19 cellular contexts compared by ENCODE assay signal in genomic region chr1:245984390-245985155, GRCh38.
"Had no signal": no experiment of that assay in that cellular context is flagged by ENCODE, and none has a peak within 500 bp of the region (broad histone marks: within the 10 kb centered on the region; RNA-seq: fewer than 3 reads in every experiment).

No MANE protein-coding gene starts in this region.

- H3K36me3 ChIP-seq: ascending aorta, breast epithelium, suprapubic skin, upper lobe of left lung had no signal

- H3K27ac ChIP-seq: ascending aorta, breast epithelium, suprapubic skin, upper lobe of left lung had no signal

- H3K36me3 Mint-ChIP-seq: natural killer cell treated with Interleukin-12 subunit alpha and Interleukin-12 subunit beta and Interleukin-15 and Interleukin-18, amount 100 ng/mL, for 72 hours had no signal

- ATAC-seq: activated CD8-positive, alpha-beta T cell treated with anti-CD3 and anti-CD28 coated beads, Interleukin-2, amount 10 ng/mL, durations not matched to agents 7 days and 5 days; natural killer cell treated with Interleukin-12 subunit alpha and Interleukin-12 subunit beta and Interleukin-15 and Interleukin-18, amount 100 ng/mL, for 72 hours had no signal

- H3K9me3 Mint-ChIP-seq: activated CD4-positive, alpha-beta T cell treated with anti-CD3 and anti-CD28 coated beads, Interleukin-2, amount 10 ng/mL, durations not matched to agents 24 days and 14 days; natural killer cell treated with Interleukin-12 subunit alpha and Interleukin-12 subunit beta and Interleukin-15 and Interleukin-18, amount 100 ng/mL, for 72 hours had no signal

- H3K4me1 ChIP-seq: ascending aorta, breast epithelium had no signal

- H3K27me3 ChIP-seq: ascending aorta, breast epithelium, suprapubic skin, upper lobe of left lung had no signal

- H3K4me3 ChIP-seq: ascending aorta, breast epithelium, suprapubic skin, upper lobe of left lung had no signal

- H3K27ac Mint-ChIP-seq: activated CD4-positive, alpha-beta T cell treated with anti-CD3 and anti-CD28 coated beads, Interleukin-2, amount 10 ng/mL, durations not matched to agents 24 days and 14 days; activated CD8-positive, alpha-beta T cell treated with anti-CD3 and anti-CD28 coated beads, Interleukin-2, amount 10 ng/mL, durations not matched to agents 7 days and 5 days; natural killer cell treated with Interleukin-12 subunit alpha and Interleukin-12 subunit beta and Interleukin-15 and Interleukin-18, amount 100 ng/mL, for 72 hours had no signal

- DNase-seq: activated CD4-positive, alpha-beta T cell treated with anti-CD3 and anti-CD28 coated beads, Interleukin-2, amount 10 ng/mL, durations not matched to agents 24 days and 14 days; activated CD8-positive, alpha-beta memory T cell treated with anti-CD3 and anti-CD28 coated beads, Interleukin-2, amount 50 U/mL, for 4 hours; activated CD8-positive, alpha-beta T cell treated with anti-CD3 and anti-CD28 coated beads, Interleukin-2, amount 10 ng/mL, durations not matched to agents 7 days and 5 days; activated naive CD4-positive, alpha-beta T cell treated with Interleukin-2 at 50 U/mL for 16 hours; cerebellar nuclear complex; effector memory CD4-positive, alpha-beta T cell; foreskin melanocyte; mesendoderm; nucleus accumbens; posterior cingulate gyrus; retina; stimulated activated CD4-positive, alpha-beta T cell treated with anti-CD3 and anti-CD28 coated beads, Interleukin-15, amount 100 ng/mL, for 24 hours; stimulated activated CD4-positive, alpha-beta T cell treated with anti-CD3 and anti-CD28 coated beads, Interleukin-4, amount 100 ng/mL, for 1 hour; stimulated activated naive CD4-positive, alpha-beta T cell; upper lobe of left lung had no signal

- H3K9me3 ChIP-seq: ascending aorta, breast epithelium, suprapubic skin, upper lobe of left lung had no signal
